In genomic region chr16:21554795-21555585, GRCh38 we compare ENCODE assay signal across 8 cellular contexts. TPM values are rescaled to one million over a fixed set of nuclear protein-coding genes. Genes with fewer than 3 reads are reported as not detected.
DNase-seq lines count a peak whose midpoint lies in the region; ATAC-seq and TF ChIP-seq lines count a peak whose summit lies in the region.

No MANE protein-coding gene starts in this region.

- peak overlapping the region; percentile 44 for H3K4me3 ChIP-seq in GM12864 (ENCODE audit: low read depth, low read length)
- H3K4me3 ChIP-seq in SJSA1: no peak overlapping the region
- H3K4me3 ChIP-seq in thoracic aorta: peak overlapping the region; percentile 62

- H3K4me1 ChIP-seq in SJSA1 (replicated peaks) (peaks cover 13% of the 10 kb centered on the region; the same call in 1 of the 2 replicates), thoracic aorta (ENCODE audit: control insufficient read depth in 1 of 2, low read depth in 2 of 2) (peaks cover 6 to 16% of the 10 kb centered on the region in 2 donors)

- no peaks in the 10 kb centered on the region for H3K9me3 ChIP-seq in SJSA1 (replicated peaks)
- H3K9me3 ChIP-seq in thoracic aorta: no peaks in the 10 kb centered on the region

- peak; percentile 99 for TF ChIP-seq CTCF in GM12864 (IDR thresholded peaks at IDR 0.05; ENCODE audit: low read depth, low read length, missing control alignments)
- TF ChIP-seq CTCF in osteocyte (IDR thresholded peaks at IDR 0.05): peak; percentile 100
- TF ChIP-seq CTCF in thoracic aorta (IDR thresholded peaks at IDR 0.05): peak; percentile 99

- ATAC-seq in HG02610 (IDR thresholded peaks at IDR 0.05; ENCODE audit: unreplicated experiment) (peak; percentile 94), thoracic aorta (ENCODE audit: insufficient number of reproducible peaks, low FRiP score, low read depth) (peak; percentile 34)

- H3K9me3 Mint-ChIP-seq in osteocyte (ENCODE audit: unreplicated experiment): no peaks in the 10 kb centered on the region

- no peaks in the 10 kb centered on the region for H3K36me3 ChIP-seq in SJSA1
- H3K36me3 ChIP-seq in thoracic aorta: no peaks in the 10 kb centered on the region

- H3K4me1 Mint-ChIP-seq in osteocyte (ENCODE audit: unreplicated experiment): peaks cover 6% of the 10 kb centered on the region

- peaks cover 27% of the 10 kb centered on the region for H3K27me3 Mint-ChIP-seq in osteocyte (ENCODE audit: unreplicated experiment)

- H3K27me3 ChIP-seq in SJSA1 (replicated peaks) (0 out of 2 replicates have a peak, but pooled peaks cover 3% of the 10 kb centered on the region), thoracic aorta (replicated peaks; ENCODE audit: insufficient read depth) (no peaks in the 10 kb centered on the region)

- H3K27ac ChIP-seq in SJSA1 (no peak overlapping the region), thoracic aorta (no peak overlapping the region)

- peak overlapping the region; percentile 20 for H3K4me3 Mint-ChIP-seq in osteocyte (ENCODE audit: unreplicated experiment)

- DNase-seq in GM12864 (ENCODE audit: low read depth): peak; percentile 97
- DNase-seq in MV-4-11 (lab: John Stamatoyannopoulos, UW): peak; percentile 94
- peak; percentile 63 to 88 for DNase-seq in SJSA1 (ENCODE audit: low read depth in 1 of 2, low spot score in 2 of 2)
- DNase-seq in activated naive CD4-positive, alpha-beta T cell (lab: John Stamatoyannopoulos, UW): peak; percentile 81 to 95 (median 90)
- DNase-seq in glomerular endothelial cell (ENCODE audit: extremely low read depth, low read depth, low spot score): peak; percentile 18
- peak; percentile 96 for DNase-seq in osteocyte (ENCODE audit: extremely low spot score, unreplicated experiment)
- peak; percentile 63 for DNase-seq in thoracic aorta (ENCODE audit: low spot score)

- H3K36me3 Mint-ChIP-seq in osteocyte (ENCODE audit: unreplicated experiment): no peaks in the 10 kb centered on the region

- H3K27ac Mint-ChIP-seq in osteocyte (ENCODE audit: unreplicated experiment): no peak overlapping the region

RNA-seq across cellular contexts. Expression of gene METTL9, which starts 44.4 kb away (rescaled TPM):
- 160 and 196 TPM in 2 replicates for total RNA-seq in SJSA1 (2014; rRNA removed; shearing (Covaris generic))
- total RNA-seq in glomerular endothelial cell (173 and 210 TPM in 2 replicates), osteocyte (91.9 and 94.4 TPM in 2 replicates), thoracic aorta (100 to 1,000 TPM in 1 of 2 donors, 10 to 100 TPM in 1; 98.6 to 100 TPM)

Comparison
In these comparisons a context has a peak if more than half of its experiments do, and no peak if none do; other contexts are left out.
1. DNase-seq: peak in every context shown above with its lines; median percentile 97 in GM12864; 96 in osteocyte; 94 in MV-4-11; 90 in activated naive CD4-positive, alpha-beta T cell; 76 in SJSA1; 63 in thoracic aorta; 18 in glomerular endothelial cell.